19 cellular contexts compared by ENCODE assay signal in the genomic region with DNA sequence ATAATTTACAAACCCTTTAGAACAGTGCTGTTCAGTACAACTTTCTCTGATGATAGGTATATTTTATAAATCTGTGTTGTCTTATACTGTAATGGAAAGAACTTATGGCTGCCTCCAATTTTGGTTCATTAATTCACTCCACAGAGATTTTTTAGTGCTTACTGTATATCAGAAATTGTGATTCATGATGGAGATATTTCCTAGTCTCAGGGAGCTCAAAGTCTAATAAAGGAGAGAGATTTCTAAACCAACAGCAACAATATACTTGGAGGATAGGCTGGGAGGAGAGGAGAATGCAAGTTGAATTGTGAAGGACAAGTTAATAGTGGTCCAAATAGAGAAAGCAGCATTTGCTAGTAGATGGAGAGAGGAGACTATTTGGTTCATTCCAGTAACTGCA.
DNase-seq lines count a peak whose midpoint lies in the region; ATAC-seq and TF ChIP-seq lines count a peak whose summit lies in the region.
"Had no signal": no experiment of that assay in that cellular context is flagged by ENCODE, and none has a peak within 500 bp of the region (broad histone marks: within the 10 kb centered on the region; RNA-seq: fewer than 3 reads in every experiment).

No MANE protein-coding gene starts in this region.

- H3K4me2 ChIP-seq in GM23248 (ENCODE audit: unreplicated experiment), result peak overlapping the region; percentile 50
- no peak overlapping the region for H3K4me2 ChIP-seq in fibroblast of lung (ENCODE audit: extremely low read depth, insufficient read depth, low read length)
- H3K4me2 ChIP-seq in smooth muscle cell, result no peak overlapping the region
- no peak overlapping the region for H3K4me2 ChIP-seq in MM.1S (ENCODE audit: low read depth, low read length)
- H3K4me2 ChIP-seq: KMS-11 had no signal

- H3K4me1 Mint-ChIP-seq in activated T-cell treated with anti-CD3 and anti-CD28 coated beads, Interleukin-2, amount 50 U/mL, for 24 hours (ENCODE audit: low read depth), result peaks cover 4% of the 10 kb centered on the region
- H3K4me1 Mint-ChIP-seq in stimulated activated naive B cell treated with anti-CD40 and anti-IgM and Interleukin-4, amounts not matched to agents 10 μg/mL and 1 μg/mL and 100 μg/mL, for 72 hours, result peaks cover 0 to 7% of the 10 kb centered on the region in 2 donors

- H3K9me2 ChIP-seq in GM23248 (ENCODE audit: insufficient read depth) (no peaks in the 10 kb centered on the region), MM.1S (replicated peaks; ENCODE audit: insufficient read depth, low read length) (no peaks in the 10 kb centered on the region)

- H3K4me3 Mint-ChIP-seq in activated T-cell treated with anti-CD3 and anti-CD28 coated beads, Interleukin-2, amount 50 U/mL, for 24 hours, result no peak overlapping the region
- no peak overlapping the region for H3K4me3 Mint-ChIP-seq in stimulated activated naive B cell treated with anti-CD40 and anti-IgM and Interleukin-4, amounts not matched to agents 10 μg/mL and 1 μg/mL and 100 μg/mL, for 72 hours
- H3K4me3 Mint-ChIP-seq: CD8-positive, alpha-beta T cell; endodermal cell had no signal

- H3K27me3 ChIP-seq in GM23248 (replicated peaks; ENCODE audit: insufficient read depth), result no peaks in the 10 kb centered on the region
- H3K27me3 ChIP-seq in fibroblast of lung (ENCODE audit: control insufficient read depth, insufficient read depth, low read length), result no peaks in the 10 kb centered on the region
- H3K27me3 ChIP-seq in smooth muscle cell (ENCODE audit: low read depth), result no peaks in the 10 kb centered on the region
- no peaks in the 10 kb centered on the region for H3K27me3 ChIP-seq in MM.1S (replicated peaks; ENCODE audit: insufficient read depth, low read length)
- H3K27me3 ChIP-seq: heart right ventricle, ovary had no signal

- peaks cover 70% of the 10 kb centered on the region for H3K4me1 ChIP-seq in GM23248 (ENCODE audit: insufficient read depth)
- no peaks in the 10 kb centered on the region for H3K4me1 ChIP-seq in fibroblast of lung (ENCODE audit: control insufficient read depth, extremely low read depth, insufficient read depth, low read length)
- peaks cover 7% of the 10 kb centered on the region for H3K4me1 ChIP-seq in smooth muscle cell (ENCODE audit: low read depth)
- H3K4me1 ChIP-seq in MM.1S (ENCODE audit: low read length), result no peaks in the 10 kb centered on the region
- H3K4me1 ChIP-seq: heart right ventricle had no signal

- H3F3A ChIP-seq in GM23248 (ENCODE audit: insufficient read depth) (peaks cover 45% of the 10 kb centered on the region), smooth muscle cell (ENCODE audit: low read depth) (no peaks in the 10 kb centered on the region), MM.1S (ENCODE audit: insufficient read depth, low read length) (no peaks in the 10 kb centered on the region)

- H4K20me1 ChIP-seq in GM23248 (ENCODE audit: insufficient read depth), result peaks cover 4% of the 10 kb centered on the region; the same call in 1 of the 2 replicates
- H4K20me1 ChIP-seq in fibroblast of lung (ENCODE audit: control insufficient read depth, extremely low read depth, insufficient read depth, low read length), result no peaks in the 10 kb centered on the region
- H4K20me1 ChIP-seq in smooth muscle cell (ENCODE audit: low read depth), result peaks cover 33% of the 10 kb centered on the region
- no peaks in the 10 kb centered on the region for H4K20me1 ChIP-seq in MM.1S (ENCODE audit: insufficient read depth, low read length)

- DNase-seq in GM23248 (peak; percentile 78), fibroblast of lung (ENCODE audit: low read depth in 2 of 2) (peak; percentile 41 to 85), smooth muscle cell (lab: John Stamatoyannopoulos, UW; ENCODE audit: unreplicated experiment) (no peak), MM.1S (no peak)
- no peak for DNase-seq in activated T-cell treated with anti-CD3 and anti-CD28 coated beads, Interleukin-2, amount 50 U/mL, for 24 hours
- no peak for DNase-seq in stimulated activated naive B cell treated with anti-CD40 and anti-IgM and Interleukin-4, amounts not matched to agents 10 μg/mL and 1 μg/mL and 100 μg/mL, for 72 hours
- DNase-seq: activated CD4-positive, CD25-positive, alpha-beta regulatory T cell; activated naive CD4-positive, alpha-beta T cell treated with Interleukin-2 at 50 U/mL for 16 hours; caudate nucleus; CD8-positive, alpha-beta T cell; endodermal cell; heart right ventricle; left cardiac atrium; NCI-H1694; NCI-H510A treated with DMSO at 0.1 percent for 48 hours; ovary; stimulated activated naive CD4-positive, alpha-beta T cell treated with Interleukin-2 at 50 U/mL for 16 hours had no signal

- peak overlapping the region; percentile 0; the same call in 1 of the 2 replicates for H3K4me3 ChIP-seq in GM23248
- H3K4me3 ChIP-seq in fibroblast of lung (replicated peaks in 1 of 4; ENCODE audit: control extremely low read depth in 1 of 4, insufficient read depth in 1 of 4, low read depth in 3 of 4, low read length in 4 of 4), result no peak overlapping the region
- H3K4me3 ChIP-seq in smooth muscle cell, result no peak overlapping the region
- no peak overlapping the region for H3K4me3 ChIP-seq in MM.1S (ENCODE audit: low read length)
- H3K4me3 ChIP-seq: heart right ventricle, ovary had no signal

- peak; percentile 79 for ATAC-seq in SK-N-SH treated with all-trans-retinoic acid at 6 μM for 48 hours
- ATAC-seq in stimulated activated naive B cell treated with anti-CD40 and anti-IgM and Interleukin-4, amounts not matched to agents 10 μg/mL and 1 μg/mL and 100 μg/mL, for 72 hours (replicated peaks), result no peak
- ATAC-seq: CD8-positive, alpha-beta T cell; heart right ventricle; left cardiac atrium had no signal

- H3K36me3 Mint-ChIP-seq in activated T-cell treated with anti-CD3 and anti-CD28 coated beads, Interleukin-2, amount 50 U/mL, for 24 hours (ENCODE audit: low read depth), result peaks cover 2% of the 10 kb centered on the region
- H3K36me3 Mint-ChIP-seq in stimulated activated naive B cell treated with anti-CD40 and anti-IgM and Interleukin-4, amounts not matched to agents 10 μg/mL and 1 μg/mL and 100 μg/mL, for 72 hours, result no peaks in the 10 kb centered on the region

- H2AFZ ChIP-seq in GM23248 (no peak overlapping the region), fibroblast of lung (ENCODE audit: low read length) (no peak overlapping the region), smooth muscle cell (ENCODE audit: low read depth) (no peak overlapping the region), MM.1S (ENCODE audit: low read length) (no peak overlapping the region)

- H3K9me3 ChIP-seq in GM23248 (ENCODE audit: low read depth) (no peaks in the 10 kb centered on the region), fibroblast of lung (ENCODE audit: control insufficient read depth, insufficient read depth, low read depth, low read length) (no peaks in the 10 kb centered on the region), smooth muscle cell (replicated peaks; ENCODE audit: low read depth) (no peaks in the 10 kb centered on the region), MM.1S (replicated peaks; ENCODE audit: insufficient read depth, low read length) (no peaks in the 10 kb centered on the region)
- H3K9me3 ChIP-seq: ovary had no signal

- in situ Hi-C loops in GM23248 (cut with MboI), result no loop called here

- H3K36me3 ChIP-seq in GM23248 (ENCODE audit: low read depth) (no peaks in the 10 kb centered on the region), fibroblast of lung (ENCODE audit: control insufficient read depth, insufficient read depth, low read length) (no peaks in the 10 kb centered on the region), smooth muscle cell (ENCODE audit: low read depth) (no peaks in the 10 kb centered on the region), MM.1S (replicated peaks; ENCODE audit: insufficient read depth, low read length) (no peaks in the 10 kb centered on the region)
- H3K36me3 ChIP-seq: heart right ventricle, ovary had no signal

- H3K27ac ChIP-seq in GM23248 (peak overlapping the region; percentile 43), fibroblast of lung (ENCODE audit: insufficient read depth, low read length) (no peak overlapping the region), smooth muscle cell (ENCODE audit: low read depth) (peak overlapping the region; percentile 40), MM.1S (ENCODE audit: low read length) (no peak overlapping the region)
- H3K27ac ChIP-seq: heart right ventricle, KMS-11, ovary had no signal

- no peak overlapping the region for H3K27ac Mint-ChIP-seq in activated T-cell treated with anti-CD3 and anti-CD28 coated beads, Interleukin-2, amount 50 U/mL, for 24 hours
- no peak overlapping the region for H3K27ac Mint-ChIP-seq in stimulated activated naive B cell treated with anti-CD40 and anti-IgM and Interleukin-4, amounts not matched to agents 10 μg/mL and 1 μg/mL and 100 μg/mL, for 72 hours
- H3K27ac Mint-ChIP-seq: CD8-positive, alpha-beta T cell; endodermal cell had no signal

- TF ChIP-seq CTCF in fibroblast of lung (conservative IDR thresholded peaks at IDR 0.05 in 1 of 2, IDR thresholded peaks at IDR 0.05 in 1 of 2; ENCODE audit: low read depth in 1 of 2, low read length in 2 of 2), result no peak
- no peak for TF ChIP-seq CTCF in smooth muscle cell (IDR thresholded peaks at IDR 0.05; ENCODE audit: borderline replicate concordance, insufficient read depth, poor library complexity, severe bottlenecking)
- no peak for TF ChIP-seq CTCF in MM.1S (IDR thresholded peaks at IDR 0.05; ENCODE audit: low read length)

- H3K9me3 Mint-ChIP-seq in activated T-cell treated with anti-CD3 and anti-CD28 coated beads, Interleukin-2, amount 50 U/mL, for 24 hours, result peaks cover 4% of the 10 kb centered on the region
- peaks cover 0 to 2% of the 10 kb centered on the region in 2 donors for H3K9me3 Mint-ChIP-seq in stimulated activated naive B cell treated with anti-CD40 and anti-IgM and Interleukin-4, amounts not matched to agents 10 μg/mL and 1 μg/mL and 100 μg/mL, for 72 hours

- H3K27me3 Mint-ChIP-seq in activated T-cell treated with anti-CD3 and anti-CD28 coated beads, Interleukin-2, amount 50 U/mL, for 24 hours, result no peaks in the 10 kb centered on the region
- no peaks in the 10 kb centered on the region for H3K27me3 Mint-ChIP-seq in stimulated activated naive B cell treated with anti-CD40 and anti-IgM and Interleukin-4, amounts not matched to agents 10 μg/mL and 1 μg/mL and 100 μg/mL, for 72 hours

- peaks cover 98% of the 10 kb centered on the region for H3K79me2 ChIP-seq in GM23248 (ENCODE audit: insufficient read depth)
- H3K79me2 ChIP-seq in fibroblast of lung (ENCODE audit: control insufficient read depth, insufficient read depth, low read length), result peaks cover 2% of the 10 kb centered on the region
- peaks cover 43% of the 10 kb centered on the region for H3K79me2 ChIP-seq in smooth muscle cell (ENCODE audit: low read depth)
- H3K79me2 ChIP-seq in MM.1S (ENCODE audit: low read length), result no peaks in the 10 kb centered on the region

- H3K9ac ChIP-seq in GM23248 (no peak overlapping the region), fibroblast of lung (ENCODE audit: insufficient read depth, low read length) (no peak overlapping the region), smooth muscle cell (ENCODE audit: low read depth) (no peak overlapping the region), MM.1S (ENCODE audit: low read length) (no peak overlapping the region)
- H3K9ac ChIP-seq: KMS-11 had no signal

Comparison
In these comparisons a context has a peak if more than half of its experiments do, and no peak if none do; other contexts are left out.
1. DNase-seq: peak in GM23248 (single experiment) and fibroblast of lung (2 of 2); none in smooth muscle cell (single experiment), MM.1S (single experiment), activated T-cell treated with anti-CD3 and anti-CD28 coated beads, Interleukin-2, amount 50 U/mL, for 24 hours (single experiment) and stimulated activated naive B cell treated with anti-CD40 and anti-IgM and Interleukin-4, amounts not matched to agents 10 μg/mL and 1 μg/mL and 100 μg/mL, for 72 hours (single experiment).
2. H3K27ac ChIP-seq: peak in GM23248 (single experiment) and smooth muscle cell (single experiment); none in fibroblast of lung (single experiment) and MM.1S (single experiment).